In the genomic region with DNA sequence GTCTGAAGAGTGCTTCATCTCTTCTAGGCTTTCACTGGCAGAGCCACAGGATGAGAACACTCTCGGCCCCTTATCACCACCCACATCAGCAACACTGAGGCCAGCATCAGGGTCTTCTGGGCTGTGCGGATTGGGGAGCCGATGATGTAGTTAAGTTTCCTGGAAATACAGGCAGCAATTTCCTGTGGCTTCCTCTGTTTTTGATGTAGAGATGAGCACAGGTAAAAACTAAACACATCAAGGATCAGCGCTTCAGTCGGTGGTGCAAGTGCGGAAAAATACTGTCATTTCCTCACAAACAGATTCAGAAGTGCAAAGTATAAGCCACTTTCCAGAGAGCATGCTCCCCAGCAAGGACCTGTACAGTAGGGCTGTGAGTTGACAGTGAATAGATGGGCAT, we compare ENCODE assay signal across 14 cellular contexts.
DNase-seq lines count a peak whose midpoint lies in the region; ATAC-seq and TF ChIP-seq lines count a peak whose summit lies in the region.
"Had no signal": no experiment of that assay in that cellular context is flagged by ENCODE, and none has a peak within 500 bp of the region (broad histone marks: within the 10 kb centered on the region; RNA-seq: fewer than 3 reads in every experiment).

No MANE protein-coding gene starts in this region.

- H3K9me3 ChIP-seq in mesenchymal stem cell (ENCODE audit: control insufficient read depth, low read length) (no peaks in the 10 kb centered on the region), right lobe of liver (no peaks in the 10 kb centered on the region)
- H3K9me3 ChIP-seq: ascending aorta, esophagus squamous epithelium, SJCRH30 had no signal

- peak overlapping the region; percentile 10 for H4K91ac ChIP-seq in mesenchymal stem cell (ENCODE audit: low read length)

- H3K4me2 ChIP-seq in mesenchymal stem cell (ENCODE audit: low read length, poor library complexity, severe bottlenecking): no peak overlapping the region

- no peaks in the 10 kb centered on the region for H3K9me3 Mint-ChIP-seq in T-cell

- no peak overlapping the region for H2BK120ac ChIP-seq in mesenchymal stem cell (ENCODE audit: low read depth, low read length)

- H3K36me3 ChIP-seq in mesenchymal stem cell (ENCODE audit: control insufficient read depth in 1 of 2, insufficient read depth in 2 of 2, low read depth in 1 of 2, low read length in 2 of 2) (no peaks in the 10 kb centered on the region), right lobe of liver (no peaks in the 10 kb centered on the region)
- H3K36me3 ChIP-seq: ascending aorta, esophagus squamous epithelium, SJCRH30 had no signal

- H3K18ac ChIP-seq in mesenchymal stem cell (ENCODE audit: low read depth in 1 of 2, low read length in 2 of 2): no peak overlapping the region

- no peak overlapping the region for H2AK5ac ChIP-seq in mesenchymal stem cell (ENCODE audit: low read length, severe bottlenecking)

- H3K27me3 Mint-ChIP-seq in T-cell: no peaks in the 10 kb centered on the region

- peaks cover 4% of the 10 kb centered on the region for H3K4me1 ChIP-seq in mesenchymal stem cell (ENCODE audit: control insufficient read depth, insufficient read depth, low read depth, low read length)
- H3K4me1 ChIP-seq in right lobe of liver: peaks cover 0 to 12% (median 0%) of the 10 kb centered on the region in 4 donors

- H3K27me3 ChIP-seq in mesenchymal stem cell (ENCODE audit: control insufficient read depth in 1 of 2, insufficient read depth in 1 of 2, low read length in 2 of 2) (no peaks in the 10 kb centered on the region), right lobe of liver (no peaks in the 10 kb centered on the region)
- H3K27me3 ChIP-seq: ascending aorta, esophagus squamous epithelium, SJCRH30 had no signal

- no peak overlapping the region for H2BK15ac ChIP-seq in mesenchymal stem cell (ENCODE audit: low read depth, poor library complexity, severe bottlenecking)

- H3K4me3 ChIP-seq in mesenchymal stem cell (ENCODE audit: insufficient read depth in 1 of 2, low read depth in 1 of 2, low read length in 2 of 2) (no peak overlapping the region), right lobe of liver (no peak overlapping the region)
- H3K4me3 ChIP-seq: ascending aorta, esophagus squamous epithelium, SJCRH30 had no signal

- peak; percentile 80 to 87 (median 84) for ATAC-seq in T-cell (replicated peaks in 1 of 4)
- no peak for ATAC-seq in GM18505 (IDR thresholded peaks at IDR 0.05; ENCODE audit: unreplicated experiment)
- no peak for ATAC-seq in right lobe of liver

- no peak overlapping the region for H2BK5ac ChIP-seq in mesenchymal stem cell (ENCODE audit: low read depth, low read length, poor library complexity, severe bottlenecking)

- no peak for TF ChIP-seq CTCF in right lobe of liver (IDR thresholded peaks at IDR 0.05)

- peak overlapping the region; percentile 57 to 66 (median 60) for H3K4me3 Mint-ChIP-seq in T-cell

- H3K14ac ChIP-seq in mesenchymal stem cell (ENCODE audit: low read length in 2 of 2): no peak overlapping the region

- H3K27ac Mint-ChIP-seq in T-cell: peak overlapping the region; percentile 93 to 94

- peak in 33 of 34 experiments; percentile 46 to 94 (median 81) for DNase-seq in T-cell
- DNase-seq in activated T-cell treated with anti-CD3 and anti-CD28 coated beads for 1 hour (ENCODE audit: low read depth): peak; percentile 56
- no peak for DNase-seq in mesenchymal stem cell
- DNase-seq in stimulated activated CD8-positive, alpha-beta memory T cell treated with anti-CD3 and anti-CD28 coated beads, Interleukin-4, amount 100 ng/mL, for 24 hours (ENCODE audit: low read depth): peak; percentile 56
- no peak for DNase-seq in COR-L47 (lab: John Stamatoyannopoulos, UW)
- no peak for DNase-seq in right lobe of liver
- no peak for DNase-seq in NCI-H2196 treated with DMSO at 0.1 percent for 48 hours (lab: John Stamatoyannopoulos, UW; ENCODE audit: unreplicated experiment)
- DNase-seq: C1 segment of cervical spinal cord, esophagus squamous epithelium, IMR-90, NCI-H446, SJCRH30 had no signal

- POLR2A ChIA-PET in T-cell (lab: Charles Lee): interaction anchor here in 1 of 2 donors (1.0 kb wide), 1 partner anchor 16 kb away, joined by 3 read pairs; no protein-coding TSS in a partner anchor

- intact Hi-C loops in right lobe of liver (cut with DNase I): no loop called here

- no peak overlapping the region for H3K4ac ChIP-seq in mesenchymal stem cell (ENCODE audit: low read depth in 1 of 2, low read length in 2 of 2)

- no peak overlapping the region for H3K23ac ChIP-seq in mesenchymal stem cell (ENCODE audit: low read length in 2 of 2)

- WGBS in mesenchymal stem cell: 85% methylated on average over 5 of the region's 6 CpGs
- WGBS in right lobe of liver (ENCODE audit: insufficient coverage, low coverage, low lambda C conversion rate, missing lambda C conversion rate): 76% methylated on average over 3 of the region's 6 CpGs

- H3K36me3 Mint-ChIP-seq in T-cell: peaks cover 19% of the 10 kb centered on the region

- H2AFZ ChIP-seq in mesenchymal stem cell (ENCODE audit: low read depth, low read length): no peak overlapping the region

- H4K8ac ChIP-seq in mesenchymal stem cell (ENCODE audit: low read length): no peak overlapping the region

- H3K79me1 ChIP-seq in mesenchymal stem cell (replicated peaks; ENCODE audit: low read length, poor library complexity, severe bottlenecking): no peaks in the 10 kb centered on the region

- TF ChIP-seq POLR2A in GM18505 (IDR thresholded peaks at IDR 0.05; ENCODE audit: borderline replicate concordance, extremely low read depth, insufficient read depth, insufficient read length) (no peak), right lobe of liver (IDR thresholded peaks at IDR 0.05) (no peak)

- no peak overlapping the region for H3K9ac ChIP-seq in mesenchymal stem cell (ENCODE audit: low read length)

- CTCF ChIA-PET in T-cell (lab: Charles Lee): no interaction called here

- H3K4me1 Mint-ChIP-seq in T-cell: peaks cover 92 to 98% (median 94%) of the 10 kb centered on the region in 3 donors

- H2BK12ac ChIP-seq in mesenchymal stem cell (ENCODE audit: low read length in 2 of 2): no peak overlapping the region

- H3K27ac ChIP-seq in mesenchymal stem cell (ENCODE audit: low read length, poor library complexity, severe bottlenecking): no peak overlapping the region
- H3K27ac ChIP-seq in right lobe of liver: no peak overlapping the region
- H3K27ac ChIP-seq: ascending aorta, esophagus squamous epithelium, SJCRH30 had no signal

Comparison
In these comparisons a context has a peak if more than half of its experiments do, and no peak if none do; other contexts are left out.
1. ATAC-seq: peak in T-cell (4 of 4); none in GM18505 (single experiment) and right lobe of liver (0 of 4).
2. DNase-seq: peak in T-cell (33 of 34), activated T-cell treated with anti-CD3 and anti-CD28 coated beads for 1 hour (single experiment) and stimulated activated CD8-positive, alpha-beta memory T cell treated with anti-CD3 and anti-CD28 coated beads, Interleukin-4, amount 100 ng/mL, for 24 hours (single experiment); none in mesenchymal stem cell (single experiment), COR-L47 (single experiment), right lobe of liver (0 of 3) and NCI-H2196 treated with DMSO at 0.1 percent for 48 hours (single experiment).